11 cellular contexts compared by ENCODE assay signal in the genomic region with DNA sequence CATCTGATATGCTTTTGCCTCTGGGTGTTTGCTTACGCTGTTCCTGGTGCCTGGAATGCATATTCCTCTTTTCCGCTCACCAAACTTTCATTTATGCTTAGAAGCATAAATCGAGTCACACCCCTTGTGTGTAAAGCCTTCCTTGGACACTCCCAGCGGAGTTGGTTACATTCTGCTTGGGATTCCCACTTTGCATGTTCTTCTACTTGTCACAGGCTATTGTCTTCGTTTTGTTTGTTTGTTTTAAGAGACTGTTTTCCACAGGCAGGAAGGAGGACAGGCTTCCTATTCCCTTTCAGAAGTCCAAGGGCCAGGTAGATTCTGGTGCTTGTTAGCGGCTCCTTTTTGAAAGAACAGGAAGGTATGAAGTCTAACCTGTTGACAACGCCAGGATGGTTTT.
DNase-seq lines count a peak whose midpoint lies in the region; TF ChIP-seq lines count a peak whose summit lies in the region.
"Had no signal": no experiment of that assay in that cellular context is flagged by ENCODE, and none has a peak within 500 bp of the region (broad histone marks: within the 10 kb centered on the region; RNA-seq: fewer than 3 reads in every experiment).

No MANE protein-coding gene starts in this region.

- no peak overlapping the region for H3K9ac ChIP-seq in HUES64 (ENCODE audit: low read depth, low read length)

- peaks cover 32% of the 10 kb centered on the region for H3K4me1 Mint-ChIP-seq in endothelial cell (ENCODE audit: unreplicated experiment)
- peaks cover 2% of the 10 kb centered on the region for H3K4me1 Mint-ChIP-seq in progenitor cell of endocrine pancreas (ENCODE audit: low read depth)

- WGBS in HUES64 = 70% methylated on average over 7 of the region's 7 CpGs

- H3K36me3 Mint-ChIP-seq in endothelial cell (ENCODE audit: low read depth, unreplicated experiment) (no peaks in the 10 kb centered on the region), progenitor cell of endocrine pancreas (ENCODE audit: insufficient read depth) (no peaks in the 10 kb centered on the region)
- H3K36me3 Mint-ChIP-seq: CD4-positive, alpha-beta memory T cell had no signal

- H3K27ac ChIP-seq in HUES64 (ENCODE audit: low read depth, low read length) = peak overlapping the region; percentile 0; the same call in 1 of the 2 replicates
- H3K27ac ChIP-seq: C4-2B had no signal

- H3K9me3 ChIP-seq in HUES64 (ENCODE audit: insufficient read depth, low read depth, low read length) = no peaks in the 10 kb centered on the region

- H3K27me3 ChIP-seq in HUES64 (ENCODE audit: insufficient read depth, low read length) = no peaks in the 10 kb centered on the region

- H3K4me3 Mint-ChIP-seq in endothelial cell (ENCODE audit: unreplicated experiment) (no peak overlapping the region), progenitor cell of endocrine pancreas (ENCODE audit: low read depth) (no peak overlapping the region)
- H3K4me3 Mint-ChIP-seq: CD4-positive, alpha-beta memory T cell had no signal

- no peaks in the 10 kb centered on the region for H3K36me3 ChIP-seq in HUES64 (ENCODE audit: insufficient read depth, low read length)

- H3K27ac Mint-ChIP-seq in endothelial cell (ENCODE audit: unreplicated experiment) (peak overlapping the region; percentile 89), progenitor cell of endocrine pancreas (peak overlapping the region; percentile 3)
- H3K27ac Mint-ChIP-seq: CD4-positive, alpha-beta memory T cell had no signal

- no peak for TF ChIP-seq CTCF in endothelial cell (IDR thresholded peaks at IDR 0.05; ENCODE audit: unreplicated experiment)
- no peak for TF ChIP-seq CTCF in progenitor cell of endocrine pancreas (IDR thresholded peaks at IDR 0.05; ENCODE audit: unreplicated experiment)

- H3K4me1 ChIP-seq in HUES64 (ENCODE audit: insufficient read depth, low read length) = peaks cover 29% of the 10 kb centered on the region

- no peak overlapping the region for H3K4me3 ChIP-seq in HUES64 (ENCODE audit: low read length)
- H3K4me3 ChIP-seq: K562 had no signal

- H3K9me3 Mint-ChIP-seq in endothelial cell (ENCODE audit: unreplicated experiment) = no peaks in the 10 kb centered on the region
- no peaks in the 10 kb centered on the region for H3K9me3 Mint-ChIP-seq in progenitor cell of endocrine pancreas (ENCODE audit: low read depth)
- H3K9me3 Mint-ChIP-seq: CD4-positive, alpha-beta memory T cell had no signal

- H3K27me3 Mint-ChIP-seq in endothelial cell (ENCODE audit: unreplicated experiment) (peaks cover 3% of the 10 kb centered on the region), progenitor cell of endocrine pancreas (no peaks in the 10 kb centered on the region)

- DNase-seq in ELF-1 (ENCODE audit: low read depth, low spot score) (peak; percentile 53), endothelial cell (ENCODE audit: low spot score) (no peak), progenitor cell of endocrine pancreas (ENCODE audit: low spot score, unreplicated experiment) (no peak), medulla oblongata (ENCODE audit: extremely low spot score) (no peak), cerebellum (ENCODE audit: low spot score) (no peak), NCI-H524 (lab: John Stamatoyannopoulos, UW) (no peak)
- DNase-seq: CD4-positive, alpha-beta memory T cell; DMS79 had no signal
